ENCODE assay signal across 8 cellular contexts in the genomic region with DNA sequence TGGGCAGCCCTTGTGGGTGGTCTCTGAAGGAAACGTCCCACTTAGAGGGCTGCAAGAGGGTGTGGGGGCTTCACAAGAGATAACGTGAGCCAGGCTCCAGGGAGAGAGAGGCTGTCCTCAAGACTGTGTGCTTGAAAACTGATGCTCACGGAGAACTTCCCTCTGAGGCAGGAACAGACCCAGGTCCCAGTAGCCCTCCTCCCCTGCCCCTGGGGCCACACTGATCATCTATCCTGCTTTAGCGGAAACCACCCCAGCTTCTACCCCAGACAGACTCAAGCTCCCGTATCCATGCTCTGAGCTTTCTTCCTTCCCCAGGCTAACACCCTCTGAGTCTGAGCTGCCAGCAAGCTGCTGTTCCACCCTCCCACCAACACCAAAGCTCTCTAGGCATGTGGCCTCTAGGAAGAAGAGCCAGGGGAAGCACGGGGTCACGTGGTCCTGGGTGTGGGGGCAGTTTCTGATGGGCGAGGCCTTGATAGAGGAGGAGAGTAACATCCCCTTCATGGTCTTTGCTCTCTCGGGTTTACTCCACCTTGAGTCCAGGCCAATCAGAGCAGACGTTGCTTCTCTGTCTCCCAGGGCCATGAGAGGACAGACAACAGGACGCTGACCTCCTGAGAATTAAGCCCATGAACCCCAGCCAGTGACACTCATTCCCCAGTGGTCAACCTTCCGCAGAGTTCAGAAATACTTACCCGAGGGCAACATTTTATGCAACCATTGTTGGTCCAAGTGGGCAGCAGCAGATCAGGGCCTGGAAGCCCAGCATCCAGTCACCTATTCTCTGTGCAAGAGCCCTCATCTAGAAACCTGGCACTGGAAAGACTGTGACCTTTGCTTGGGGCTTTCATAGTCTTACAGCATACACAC. TPM values are rescaled to one million over a fixed set of nuclear protein-coding genes. Genes with fewer than 3 reads are reported as not detected.
DNase-seq lines count a peak whose midpoint lies in the region; ATAC-seq and TF ChIP-seq lines count a peak whose summit lies in the region.

No MANE protein-coding gene starts in this region.

- no peaks in the 10 kb centered on the region for H3K9me2 ChIP-seq in DOHH2 (replicated peaks; ENCODE audit: control insufficient read depth, low read length)

- CTCF ChIA-PET in MCF 10A (lab: Yijun Ruan, JAX) = interaction anchor here (0.6 to 11.2 kb wide), 10 partner anchors 10 to 1153 kb away, joined by 3 to 272 read pairs (median 4); partner anchors contain the start of genes DCAF11, IRF9 and NRL

- H3K36me3 Mint-ChIP-seq in MCF 10A (ENCODE audit: insufficient read depth, unreplicated experiment) = peaks cover 22% of the 10 kb centered on the region

- no peaks in the 10 kb centered on the region for H3K27me3 Mint-ChIP-seq in MCF 10A (ENCODE audit: insufficient read depth, unreplicated experiment)

- POLR2A ChIA-PET in MCF 10A (lab: Yijun Ruan, JAX) = interaction anchor here (0.7 to 6.4 kb wide), 7 partner anchors 12 to 557 kb away, joined by 3 to 90 read pairs (median 10); partner anchors contain the start of genes DCAF11, EMC9, NRL and RNF31

- peaks cover 19% of the 10 kb centered on the region for H3K4me1 Mint-ChIP-seq in MCF 10A (ENCODE audit: insufficient read depth, unreplicated experiment)

- H3K4me2 ChIP-seq in DOHH2 (ENCODE audit: low read length) = peak overlapping the region; percentile 86

- H3K9me3 ChIP-seq in DOHH2 (ENCODE audit: control insufficient read depth, insufficient read depth, low read length) = no peaks in the 10 kb centered on the region

- no peaks in the 10 kb centered on the region for H3K27me3 ChIP-seq in DOHH2 (ENCODE audit: control insufficient read depth, low read length)

- no peaks in the 10 kb centered on the region for H4K20me1 ChIP-seq in DOHH2 (ENCODE audit: control insufficient read depth, insufficient read depth, low read depth, low read length)

- peak overlapping the region; percentile 97 for H3K4me3 Mint-ChIP-seq in MCF 10A (ENCODE audit: unreplicated experiment)

- peak overlapping the region; percentile 92 for H3K27ac Mint-ChIP-seq in MCF 10A (ENCODE audit: low read depth, unreplicated experiment)

- H3K9me3 Mint-ChIP-seq in MCF 10A (ENCODE audit: unreplicated experiment) = no peaks in the 10 kb centered on the region

- DNase-seq in SK-MEL-5 (ENCODE audit: low read depth, low spot score) = peak; percentile 86
- DNase-seq in MCF 10A (ENCODE audit: unreplicated experiment) = peak; percentile 33
- DNase-seq in kidney tubule cell (ENCODE audit: low spot score) = peak; percentile 70
- peak; percentile 47 to 75 for DNase-seq in stimulated activated CD4-positive, alpha-beta T cell treated with anti-CD3 and anti-CD28 coated beads, Interleukin-4, amount 100 ng/mL, for 48 hours (ENCODE audit: low read depth in 2 of 2)
- DNase-seq in NCI-H1694 treated with DMSO at 0.1 percent for 48 hours (lab: John Stamatoyannopoulos, UW) = no peak

- H3K79me2 ChIP-seq in DOHH2 (ENCODE audit: control insufficient read depth, low read length) = peaks cover 17% of the 10 kb centered on the region

- no peak for TF ChIP-seq CTCF in DOHH2 (IDR thresholded peaks at IDR 0.05; ENCODE audit: low read depth, low read length, poor library complexity, severe bottlenecking)
- no peak for TF ChIP-seq CTCF in MCF 10A (IDR thresholded peaks at IDR 0.05; ENCODE audit: unreplicated experiment)

- intact Hi-C loops in MCF 10A (cut with micrococcal nuclease) = loop anchor here (2.0 kb wide), 2 partner anchors 13 to 51 kb away; partner anchors contain the start of genes PSME2 and RNF31

- BruUV-seq in MCF 10A (replicated peaks; lab: Mats Ljungman, UMichigan) = no TSS peak

- H3K27ac ChIP-seq in DOHH2 (ENCODE audit: low read depth, low read length) = peak overlapping the region; percentile 93

- H3K4me1 ChIP-seq in DOHH2 (ENCODE audit: control insufficient read depth, low read length) = peaks cover 30% of the 10 kb centered on the region

- ATAC-seq in GM19463 (IDR thresholded peaks at IDR 0.05; ENCODE audit: unreplicated experiment) (peak; percentile 64), HG03558 (IDR thresholded peaks at IDR 0.05; ENCODE audit: extremely low read depth, unreplicated experiment) (peak; percentile 55)

- H3K36me3 ChIP-seq in DOHH2 (ENCODE audit: control insufficient read depth, low read length) = peaks cover 40% of the 10 kb centered on the region

- peak overlapping the region; percentile 87 for H3K4me3 ChIP-seq in DOHH2 (ENCODE audit: low read length)

- in situ Hi-C loops in SK-MEL-5 (cut with HindIII; ENCODE audit: low pct_unique_long_range_greater_than_20kb, low sequenced_read_pairs) = no loop called here

- peaks cover 14% of the 10 kb centered on the region for H3F3A ChIP-seq in DOHH2 (ENCODE audit: control insufficient read depth, insufficient read depth)

RNA-seq across cellular contexts. Expression of gene PCK2, which starts 1.3 kb away (rescaled TPM):
- total RNA-seq in SK-MEL-5 (2014; rRNA removed; shearing (Covaris generic)) = 23.2 and 28.6 TPM in 2 replicates
- polyA plus RNA-seq in SK-MEL-5 (2015; cell fraction: cytosol; rRNA removed) = 121 and 136 TPM in 2 replicates
- polyA plus RNA-seq in SK-MEL-5 (2015; cell fraction: nucleus; rRNA removed) = 81.9 and 118 TPM in 2 replicates
- 64.7 and 112 TPM in 2 replicates for total RNA-seq in MCF 10A (2022)

RNA-seq across cellular contexts. Expression of gene DCAF11, which starts 19.1 kb away (rescaled TPM):
- 43.7 and 49.5 TPM in 2 replicates for total RNA-seq in SK-MEL-5 (2014; rRNA removed; shearing (Covaris generic))
- 44.4 and 60.6 TPM in 2 replicates for polyA plus RNA-seq in SK-MEL-5 (2015; cell fraction: cytosol; rRNA removed)
- 32.9 and 64.7 TPM in 2 replicates for polyA plus RNA-seq in SK-MEL-5 (2015; cell fraction: nucleus; rRNA removed)
- 38.6 and 48.8 TPM in 2 replicates for total RNA-seq in MCF 10A (2022)

RNA-seq across cellular contexts. Expression of gene NRL, which starts 19.3 kb away (rescaled TPM):
- 2.5 and 2.6 TPM in 2 replicates for total RNA-seq in SK-MEL-5 (2014; rRNA removed; shearing (Covaris generic))
- 3.2 and 3.8 TPM in 2 replicates for polyA plus RNA-seq in SK-MEL-5 (2015; cell fraction: cytosol; rRNA removed)
- polyA plus RNA-seq in SK-MEL-5 (2015; cell fraction: nucleus; rRNA removed) = not detected in 2 replicates
- total RNA-seq in MCF 10A (2022) = 1.3 and 2.1 TPM in 2 replicates

RNA-seq across cellular contexts. Expression of gene CPNE6, which starts 24.1 kb away (rescaled TPM):
- not detected in 2 replicates for total RNA-seq in SK-MEL-5 (2014; rRNA removed; shearing (Covaris generic))
- polyA plus RNA-seq in SK-MEL-5 (2015; cell fraction: cytosol; rRNA removed) = not detected in 2 replicates
- 0.10 TPM in 1 of 2 replicates, not detected in the other for polyA plus RNA-seq in SK-MEL-5 (2015; cell fraction: nucleus; rRNA removed)
- total RNA-seq in MCF 10A (2022) = not detected in 2 replicates

RNA-seq across cellular contexts. Expression of gene FITM1, which starts 35.0 kb away (rescaled TPM):
- total RNA-seq in SK-MEL-5 (2014; rRNA removed; shearing (Covaris generic)) = not detected in 2 replicates
- not detected in 2 replicates for polyA plus RNA-seq in SK-MEL-5 (2015; cell fraction: cytosol; rRNA removed)
- polyA plus RNA-seq in SK-MEL-5 (2015; cell fraction: nucleus; rRNA removed) = 0.26 and 0.85 TPM in 2 replicates
- 0.47 TPM in 1 of 2 replicates, not detected in the other for total RNA-seq in MCF 10A (2022)
